1 cellular context compared by ENCODE assay signal in the genomic region with DNA sequence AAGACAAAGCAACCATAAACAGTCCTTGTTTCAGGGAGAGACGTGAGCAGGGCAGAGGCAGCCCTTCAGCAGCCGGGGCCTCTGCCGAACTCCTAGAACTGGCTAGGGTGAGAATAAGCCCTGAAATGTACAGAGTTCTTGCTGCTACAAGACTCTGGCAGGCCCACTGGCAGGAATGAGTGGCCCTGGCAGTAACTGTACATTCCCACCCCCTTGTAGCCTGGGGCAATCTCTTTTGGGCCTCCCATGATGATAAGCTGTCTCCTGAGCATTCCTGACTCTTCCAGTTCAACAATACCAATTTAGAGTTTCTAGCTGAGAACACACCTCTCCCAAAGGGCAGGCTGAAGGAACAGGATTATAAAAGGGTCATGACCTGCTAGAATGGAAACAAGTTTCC.
TF ChIP-seq lines count a peak whose summit lies in the region.

No MANE protein-coding gene starts in this region.

TF ChIP-seq in SK-N-SH, 30 proteins besides CTCF, POLR2A, EP300 and RAD21 (continued from another document):
- TF ChIP-seq FOSL2 (IDR thresholded peaks at IDR 0.05; ENCODE audit: borderline replicate concordance, low read depth) (no peak), NRF1 (IDR thresholded peaks at IDR 0.05; ENCODE audit: low read depth, low read length) (no peak), TAF1 (IDR thresholded peaks at IDR 0.05; ENCODE audit: borderline replicate concordance, low read depth, low read length) (no peak), TEAD4 (IDR thresholded peaks at IDR 0.05; ENCODE audit: borderline replicate concordance, insufficient read depth) (no peak), SMC3 (IDR thresholded peaks at IDR 0.05; ENCODE audit: low read depth, low read length) (no peak), FOXM1 (IDR thresholded peaks at IDR 0.05; ENCODE audit: low read depth) (no peak), EZH2phosphoT487 (IDR thresholded peaks at IDR 0.05; ENCODE audit: borderline replicate concordance, low read depth) (no peak), YY1 (IDR thresholded peaks at IDR 0.05; ENCODE audit: low read depth) (no peak)
- TF ChIP-seq, protein P1, sequence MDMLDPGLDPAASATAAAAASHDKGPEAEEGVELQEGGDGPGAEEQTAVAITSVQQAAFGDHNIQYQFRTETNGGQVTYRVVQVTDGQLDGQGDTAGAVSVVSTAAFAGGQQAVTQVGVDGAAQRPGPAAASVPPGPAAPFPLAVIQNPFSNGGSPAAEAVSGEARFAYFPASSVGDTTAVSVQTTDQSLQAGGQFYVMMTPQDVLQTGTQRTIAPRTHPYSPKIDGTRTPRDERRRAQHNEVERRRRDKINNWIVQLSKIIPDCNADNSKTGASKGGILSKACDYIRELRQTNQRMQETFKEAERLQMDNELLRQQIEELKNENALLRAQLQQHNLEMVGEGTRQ (IDR thresholded peaks at IDR 0.05; ENCODE audit: borderline replicate concordance, low read depth, low read length): no peak
- TF ChIP-seq, protein P2, sequence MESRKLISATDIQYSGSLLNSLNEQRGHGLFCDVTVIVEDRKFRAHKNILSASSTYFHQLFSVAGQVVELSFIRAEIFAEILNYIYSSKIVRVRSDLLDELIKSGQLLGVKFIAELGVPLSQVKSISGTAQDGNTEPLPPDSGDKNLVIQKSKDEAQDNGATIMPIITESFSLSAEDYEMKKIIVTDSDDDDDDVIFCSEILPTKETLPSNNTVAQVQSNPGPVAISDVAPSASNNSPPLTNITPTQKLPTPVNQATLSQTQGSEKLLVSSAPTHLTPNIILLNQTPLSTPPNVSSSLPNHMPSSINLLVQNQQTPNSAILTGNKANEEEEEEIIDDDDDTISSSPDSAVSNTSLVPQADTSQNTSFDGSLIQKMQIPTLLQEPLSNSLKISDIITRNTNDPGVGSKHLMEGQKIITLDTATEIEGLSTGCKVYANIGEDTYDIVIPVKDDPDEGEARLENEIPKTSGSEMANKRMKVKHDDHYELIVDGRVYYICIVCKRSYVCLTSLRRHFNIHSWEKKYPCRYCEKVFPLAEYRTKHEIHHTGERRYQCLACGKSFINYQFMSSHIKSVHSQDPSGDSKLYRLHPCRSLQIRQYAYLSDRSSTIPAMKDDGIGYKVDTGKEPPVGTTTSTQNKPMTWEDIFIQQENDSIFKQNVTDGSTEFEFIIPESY (IDR thresholded peaks at IDR 0.05; ENCODE audit: borderline replicate concordance, low read depth): no peak
- TF ChIP-seq, protein P3, sequence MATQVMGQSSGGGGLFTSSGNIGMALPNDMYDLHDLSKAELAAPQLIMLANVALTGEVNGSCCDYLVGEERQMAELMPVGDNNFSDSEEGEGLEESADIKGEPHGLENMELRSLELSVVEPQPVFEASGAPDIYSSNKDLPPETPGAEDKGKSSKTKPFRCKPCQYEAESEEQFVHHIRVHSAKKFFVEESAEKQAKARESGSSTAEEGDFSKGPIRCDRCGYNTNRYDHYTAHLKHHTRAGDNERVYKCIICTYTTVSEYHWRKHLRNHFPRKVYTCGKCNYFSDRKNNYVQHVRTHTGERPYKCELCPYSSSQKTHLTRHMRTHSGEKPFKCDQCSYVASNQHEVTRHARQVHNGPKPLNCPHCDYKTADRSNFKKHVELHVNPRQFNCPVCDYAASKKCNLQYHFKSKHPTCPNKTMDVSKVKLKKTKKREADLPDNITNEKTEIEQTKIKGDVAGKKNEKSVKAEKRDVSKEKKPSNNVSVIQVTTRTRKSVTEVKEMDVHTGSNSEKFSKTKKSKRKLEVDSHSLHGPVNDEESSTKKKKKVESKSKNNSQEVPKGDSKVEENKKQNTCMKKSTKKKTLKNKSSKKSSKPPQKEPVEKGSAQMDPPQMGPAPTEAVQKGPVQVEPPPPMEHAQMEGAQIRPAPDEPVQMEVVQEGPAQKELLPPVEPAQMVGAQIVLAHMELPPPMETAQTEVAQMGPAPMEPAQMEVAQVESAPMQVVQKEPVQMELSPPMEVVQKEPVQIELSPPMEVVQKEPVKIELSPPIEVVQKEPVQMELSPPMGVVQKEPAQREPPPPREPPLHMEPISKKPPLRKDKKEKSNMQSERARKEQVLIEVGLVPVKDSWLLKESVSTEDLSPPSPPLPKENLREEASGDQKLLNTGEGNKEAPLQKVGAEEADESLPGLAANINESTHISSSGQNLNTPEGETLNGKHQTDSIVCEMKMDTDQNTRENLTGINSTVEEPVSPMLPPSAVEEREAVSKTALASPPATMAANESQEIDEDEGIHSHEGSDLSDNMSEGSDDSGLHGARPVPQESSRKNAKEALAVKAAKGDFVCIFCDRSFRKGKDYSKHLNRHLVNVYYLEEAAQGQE (IDR thresholded peaks at IDR 0.05; ENCODE audit: low read depth, low read length): no peak
- TF ChIP-seq, protein P4, sequence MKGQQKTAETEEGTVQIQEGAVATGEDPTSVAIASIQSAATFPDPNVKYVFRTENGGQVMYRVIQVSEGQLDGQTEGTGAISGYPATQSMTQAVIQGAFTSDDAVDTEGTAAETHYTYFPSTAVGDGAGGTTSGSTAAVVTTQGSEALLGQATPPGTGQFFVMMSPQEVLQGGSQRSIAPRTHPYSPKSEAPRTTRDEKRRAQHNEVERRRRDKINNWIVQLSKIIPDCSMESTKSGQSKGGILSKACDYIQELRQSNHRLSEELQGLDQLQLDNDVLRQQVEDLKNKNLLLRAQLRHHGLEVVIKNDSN (IDR thresholded peaks at IDR 0.05; ENCODE audit: borderline replicate concordance, low read depth): no peak
TF ChIP-seq in SK-N-SH: peak in this region for 0.
